In genomic region chr14:21496453-21496852, GRCh38 we compare ENCODE assay signal across 1 cellular context.
TF ChIP-seq lines count a peak whose summit lies in the region.

No MANE protein-coding gene starts in this region.

TF ChIP-seq in GM12878, 131 proteins besides CTCF, POLR2A, EP300 and RAD21:
- no peak for TF ChIP-seq STAT3 (IDR thresholded peaks at IDR 0.05; ENCODE audit: low read depth, low read length)
- TF ChIP-seq BRCA1 (IDR thresholded peaks at IDR 0.05; ENCODE audit: low read depth, low read length): no peak
- no peak for TF ChIP-seq RELB (IDR thresholded peaks at IDR 0.05; ENCODE audit: low read depth)
- no peak for TF ChIP-seq HSF1 (IDR thresholded peaks at IDR 0.05; ENCODE audit: low read depth, low read length)
- TF ChIP-seq NR2C2 (IDR thresholded peaks at IDR 0.05; ENCODE audit: borderline replicate concordance, control insufficient read depth, insufficient read length, low read depth): no peak
TF ChIP-seq in GM12878: peak in this region for 0.
